1 cellular context compared by ENCODE assay signal in the genomic region with DNA sequence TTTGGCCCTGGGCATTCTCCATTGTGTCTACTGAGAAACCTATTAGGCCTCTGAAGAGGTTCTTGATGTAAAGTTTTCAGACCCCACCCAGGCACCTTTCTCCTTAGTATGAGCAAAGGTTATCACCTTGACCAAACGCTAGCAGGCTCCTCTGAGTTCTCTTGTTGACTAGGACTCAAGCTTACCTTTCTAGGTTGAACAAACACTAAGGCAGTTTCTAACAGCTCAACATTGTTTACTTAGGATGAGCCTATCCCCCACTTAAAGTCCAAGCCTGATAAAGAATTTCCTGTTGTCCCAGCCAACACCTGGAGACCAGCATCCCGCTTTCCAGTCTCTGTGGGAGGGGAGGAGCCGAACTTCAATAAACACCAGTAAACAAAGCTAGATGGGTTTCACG.
A peak's percentile ranks its signal among the peaks of the same experiment; 100 is the strongest.
TF ChIP-seq lines count a peak whose summit lies in the region.

No MANE protein-coding gene starts in this region.

TF ChIP-seq in HepG2, 621 proteins besides CTCF, POLR2A, EP300 and RAD21 (continued from another document and continues in another):
- TF ChIP-seq, protein P1, sequence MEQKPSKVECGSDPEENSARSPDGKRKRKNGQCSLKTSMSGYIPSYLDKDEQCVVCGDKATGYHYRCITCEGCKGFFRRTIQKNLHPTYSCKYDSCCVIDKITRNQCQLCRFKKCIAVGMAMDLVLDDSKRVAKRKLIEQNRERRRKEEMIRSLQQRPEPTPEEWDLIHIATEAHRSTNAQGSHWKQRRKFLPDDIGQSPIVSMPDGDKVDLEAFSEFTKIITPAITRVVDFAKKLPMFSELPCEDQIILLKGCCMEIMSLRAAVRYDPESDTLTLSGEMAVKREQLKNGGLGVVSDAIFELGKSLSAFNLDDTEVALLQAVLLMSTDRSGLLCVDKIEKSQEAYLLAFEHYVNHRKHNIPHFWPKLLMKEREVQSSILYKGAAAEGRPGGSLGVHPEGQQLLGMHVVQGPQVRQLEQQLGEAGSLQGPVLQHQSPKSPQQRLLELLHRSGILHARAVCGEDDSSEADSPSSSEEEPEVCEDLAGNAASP (CRISPR knock-in tag; IDR thresholded peaks at IDR 0.05; ENCODE audit: borderline replicate concordance): no peak
- TF ChIP-seq ZNF83 (CRISPR knock-in tag; IDR thresholded peaks at IDR 0.05; ENCODE audit: borderline replicate concordance): no peak
- TF ChIP-seq RFX1 (IDR thresholded peaks at IDR 0.05): no peak
- TF ChIP-seq, protein P2, sequence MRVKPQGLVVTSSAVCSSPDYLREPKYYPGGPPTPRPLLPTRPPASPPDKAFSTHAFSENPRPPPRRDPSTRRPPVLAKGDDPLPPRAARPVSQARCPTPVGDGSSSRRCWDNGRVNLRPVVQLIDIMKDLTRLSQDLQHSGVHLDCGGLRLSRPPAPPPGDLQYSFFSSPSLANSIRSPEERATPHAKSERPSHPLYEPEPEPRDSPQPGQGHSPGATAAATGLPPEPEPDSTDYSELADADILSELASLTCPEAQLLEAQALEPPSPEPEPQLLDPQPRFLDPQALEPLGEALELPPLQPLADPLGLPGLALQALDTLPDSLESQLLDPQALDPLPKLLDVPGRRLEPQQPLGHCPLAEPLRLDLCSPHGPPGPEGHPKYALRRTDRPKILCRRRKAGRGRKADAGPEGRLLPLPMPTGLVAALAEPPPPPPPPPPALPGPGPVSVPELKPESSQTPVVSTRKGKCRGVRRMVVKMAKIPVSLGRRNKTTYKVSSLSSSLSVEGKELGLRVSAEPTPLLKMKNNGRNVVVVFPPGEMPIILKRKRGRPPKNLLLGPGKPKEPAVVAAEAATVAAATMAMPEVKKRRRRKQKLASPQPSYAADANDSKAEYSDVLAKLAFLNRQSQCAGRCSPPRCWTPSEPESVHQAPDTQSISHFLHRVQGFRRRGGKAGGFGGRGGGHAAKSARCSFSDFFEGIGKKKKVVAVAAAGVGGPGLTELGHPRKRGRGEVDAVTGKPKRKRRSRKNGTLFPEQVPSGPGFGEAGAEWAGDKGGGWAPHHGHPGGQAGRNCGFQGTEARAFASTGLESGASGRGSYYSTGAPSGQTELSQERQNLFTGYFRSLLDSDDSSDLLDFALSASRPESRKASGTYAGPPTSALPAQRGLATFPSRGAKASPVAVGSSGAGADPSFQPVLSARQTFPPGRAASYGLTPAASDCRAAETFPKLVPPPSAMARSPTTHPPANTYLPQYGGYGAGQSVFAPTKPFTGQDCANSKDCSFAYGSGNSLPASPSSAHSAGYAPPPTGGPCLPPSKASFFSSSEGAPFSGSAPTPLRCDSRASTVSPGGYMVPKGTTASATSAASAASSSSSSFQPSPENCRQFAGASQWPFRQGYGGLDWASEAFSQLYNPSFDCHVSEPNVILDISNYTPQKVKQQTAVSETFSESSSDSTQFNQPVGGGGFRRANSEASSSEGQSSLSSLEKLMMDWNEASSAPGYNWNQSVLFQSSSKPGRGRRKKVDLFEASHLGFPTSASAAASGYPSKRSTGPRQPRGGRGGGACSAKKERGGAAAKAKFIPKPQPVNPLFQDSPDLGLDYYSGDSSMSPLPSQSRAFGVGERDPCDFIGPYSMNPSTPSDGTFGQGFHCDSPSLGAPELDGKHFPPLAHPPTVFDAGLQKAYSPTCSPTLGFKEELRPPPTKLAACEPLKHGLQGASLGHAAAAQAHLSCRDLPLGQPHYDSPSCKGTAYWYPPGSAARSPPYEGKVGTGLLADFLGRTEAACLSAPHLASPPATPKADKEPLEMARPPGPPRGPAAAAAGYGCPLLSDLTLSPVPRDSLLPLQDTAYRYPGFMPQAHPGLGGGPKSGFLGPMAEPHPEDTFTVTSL (CRISPR knock-in tag; IDR thresholded peaks at IDR 0.05; ENCODE audit: borderline replicate concordance): peak; percentile 57; the same call in 1 of the 2 replicates
- no peak for TF ChIP-seq NBN (conservative IDR thresholded peaks at IDR 0.05)
- TF ChIP-seq BCL6 (CRISPR knock-in tag; IDR thresholded peaks at IDR 0.05): peak; percentile 98
- TF ChIP-seq, protein P3, sequence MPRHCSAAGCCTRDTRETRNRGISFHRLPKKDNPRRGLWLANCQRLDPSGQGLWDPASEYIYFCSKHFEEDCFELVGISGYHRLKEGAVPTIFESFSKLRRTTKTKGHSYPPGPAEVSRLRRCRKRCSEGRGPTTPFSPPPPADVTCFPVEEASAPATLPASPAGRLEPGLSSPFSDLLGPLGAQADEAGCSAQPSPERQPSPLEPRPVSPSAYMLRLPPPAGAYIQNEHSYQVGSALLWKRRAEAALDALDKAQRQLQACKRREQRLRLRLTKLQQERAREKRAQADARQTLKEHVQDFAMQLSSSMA (CRISPR knock-in tag; IDR thresholded peaks at IDR 0.05): no peak
- TF ChIP-seq FOXM1 (CRISPR knock-in tag; IDR thresholded peaks at IDR 0.05): no peak
- TF ChIP-seq GABPA (IDR thresholded peaks at IDR 0.05; ENCODE audit: low read depth, low read length): no peak
- TF ChIP-seq GABPA (CRISPR knock-in tag; IDR thresholded peaks at IDR 0.05; ENCODE audit: low read depth): peak; percentile 36; the same call in 1 of the 2 replicates
- no peak for TF ChIP-seq ZFP62 (CRISPR knock-in tag; IDR thresholded peaks at IDR 0.05)
- TF ChIP-seq, protein P4, sequence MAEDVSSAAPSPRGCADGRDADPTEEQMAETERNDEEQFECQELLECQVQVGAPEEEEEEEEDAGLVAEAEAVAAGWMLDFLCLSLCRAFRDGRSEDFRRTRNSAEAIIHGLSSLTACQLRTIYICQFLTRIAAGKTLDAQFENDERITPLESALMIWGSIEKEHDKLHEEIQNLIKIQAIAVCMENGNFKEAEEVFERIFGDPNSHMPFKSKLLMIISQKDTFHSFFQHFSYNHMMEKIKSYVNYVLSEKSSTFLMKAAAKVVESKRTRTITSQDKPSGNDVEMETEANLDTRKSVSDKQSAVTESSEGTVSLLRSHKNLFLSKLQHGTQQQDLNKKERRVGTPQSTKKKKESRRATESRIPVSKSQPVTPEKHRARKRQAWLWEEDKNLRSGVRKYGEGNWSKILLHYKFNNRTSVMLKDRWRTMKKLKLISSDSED (CRISPR knock-in tag; IDR thresholded peaks at IDR 0.05): no peak
- TF ChIP-seq DPF2 (CRISPR knock-in tag; IDR thresholded peaks at IDR 0.05; ENCODE audit: borderline replicate concordance, low read depth): peak; percentile 44; the same call in 1 of the 2 replicates
- TF ChIP-seq, protein P5, sequence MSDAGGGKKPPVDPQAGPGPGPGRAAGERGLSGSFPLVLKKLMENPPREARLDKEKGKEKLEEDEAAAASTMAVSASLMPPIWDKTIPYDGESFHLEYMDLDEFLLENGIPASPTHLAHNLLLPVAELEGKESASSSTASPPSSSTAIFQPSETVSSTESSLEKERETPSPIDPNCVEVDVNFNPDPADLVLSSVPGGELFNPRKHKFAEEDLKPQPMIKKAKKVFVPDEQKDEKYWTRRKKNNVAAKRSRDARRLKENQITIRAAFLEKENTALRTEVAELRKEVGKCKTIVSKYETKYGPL (CRISPR knock-in tag; IDR thresholded peaks at IDR 0.05): no peak
- TF ChIP-seq ZNF720 (CRISPR knock-in tag; IDR thresholded peaks at IDR 0.05): no peak
- TF ChIP-seq GTF3A (CRISPR knock-in tag; conservative IDR thresholded peaks at IDR 0.05): no peak
- TF ChIP-seq, protein P6, sequence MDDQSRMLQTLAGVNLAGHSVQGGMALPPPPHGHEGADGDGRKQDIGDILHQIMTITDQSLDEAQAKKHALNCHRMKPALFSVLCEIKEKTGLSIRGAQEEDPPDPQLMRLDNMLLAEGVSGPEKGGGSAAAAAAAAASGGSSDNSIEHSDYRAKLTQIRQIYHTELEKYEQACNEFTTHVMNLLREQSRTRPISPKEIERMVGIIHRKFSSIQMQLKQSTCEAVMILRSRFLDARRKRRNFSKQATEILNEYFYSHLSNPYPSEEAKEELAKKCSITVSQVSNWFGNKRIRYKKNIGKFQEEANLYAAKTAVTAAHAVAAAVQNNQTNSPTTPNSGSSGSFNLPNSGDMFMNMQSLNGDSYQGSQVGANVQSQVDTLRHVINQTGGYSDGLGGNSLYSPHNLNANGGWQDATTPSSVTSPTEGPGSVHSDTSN (CRISPR knock-in tag; IDR thresholded peaks at IDR 0.05; ENCODE audit: borderline replicate concordance): no peak
- TF ChIP-seq IRF2 (CRISPR knock-in tag; IDR thresholded peaks at IDR 0.05): 0 out of 2 replicates have a peak, but pooled peaks have one; percentile 29
- TF ChIP-seq FOXA3 (CRISPR knock-in tag; IDR thresholded peaks at IDR 0.05): peak; percentile 77
- TF ChIP-seq HDAC2 (CRISPR knock-in tag; IDR thresholded peaks at IDR 0.05): peak; percentile 56; the same call in 1 of the 2 replicates
- TF ChIP-seq NFIB (CRISPR knock-in tag; IDR thresholded peaks at IDR 0.05; ENCODE audit: borderline replicate concordance): no peak
- no peak for TF ChIP-seq ZNF260 (CRISPR knock-in tag; IDR thresholded peaks at IDR 0.05; ENCODE audit: borderline replicate concordance, low read depth)
- TF ChIP-seq, protein P7, sequence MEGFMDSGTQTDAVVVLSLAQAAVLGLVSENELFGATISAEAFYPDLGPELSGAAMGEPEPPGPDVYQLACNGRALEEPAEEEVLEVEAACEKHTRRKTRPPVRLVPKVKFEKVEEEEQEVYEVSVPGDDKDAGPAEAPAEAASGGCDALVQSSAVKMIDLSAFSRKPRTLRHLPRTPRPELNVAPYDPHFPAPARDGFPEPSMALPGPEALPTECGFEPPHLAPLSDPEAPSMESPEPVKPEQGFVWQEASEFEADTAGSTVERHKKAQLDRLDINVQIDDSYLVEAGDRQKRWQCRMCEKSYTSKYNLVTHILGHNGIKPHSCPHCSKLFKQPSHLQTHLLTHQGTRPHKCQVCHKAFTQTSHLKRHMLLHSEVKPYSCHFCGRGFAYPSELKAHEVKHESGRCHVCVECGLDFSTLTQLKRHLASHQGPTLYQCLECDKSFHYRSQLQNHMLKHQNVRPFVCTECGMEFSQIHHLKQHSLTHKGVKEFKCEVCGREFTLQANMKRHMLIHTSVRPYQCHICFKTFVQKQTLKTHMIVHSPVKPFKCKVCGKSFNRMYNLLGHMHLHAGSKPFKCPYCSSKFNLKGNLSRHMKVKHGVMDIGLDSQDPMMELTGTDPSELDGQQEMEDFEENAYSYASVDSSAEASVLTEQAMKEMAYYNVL (CRISPR knock-in tag; IDR thresholded peaks at IDR 0.05; ENCODE audit: borderline replicate concordance): no peak
- TF ChIP-seq, protein P8, sequence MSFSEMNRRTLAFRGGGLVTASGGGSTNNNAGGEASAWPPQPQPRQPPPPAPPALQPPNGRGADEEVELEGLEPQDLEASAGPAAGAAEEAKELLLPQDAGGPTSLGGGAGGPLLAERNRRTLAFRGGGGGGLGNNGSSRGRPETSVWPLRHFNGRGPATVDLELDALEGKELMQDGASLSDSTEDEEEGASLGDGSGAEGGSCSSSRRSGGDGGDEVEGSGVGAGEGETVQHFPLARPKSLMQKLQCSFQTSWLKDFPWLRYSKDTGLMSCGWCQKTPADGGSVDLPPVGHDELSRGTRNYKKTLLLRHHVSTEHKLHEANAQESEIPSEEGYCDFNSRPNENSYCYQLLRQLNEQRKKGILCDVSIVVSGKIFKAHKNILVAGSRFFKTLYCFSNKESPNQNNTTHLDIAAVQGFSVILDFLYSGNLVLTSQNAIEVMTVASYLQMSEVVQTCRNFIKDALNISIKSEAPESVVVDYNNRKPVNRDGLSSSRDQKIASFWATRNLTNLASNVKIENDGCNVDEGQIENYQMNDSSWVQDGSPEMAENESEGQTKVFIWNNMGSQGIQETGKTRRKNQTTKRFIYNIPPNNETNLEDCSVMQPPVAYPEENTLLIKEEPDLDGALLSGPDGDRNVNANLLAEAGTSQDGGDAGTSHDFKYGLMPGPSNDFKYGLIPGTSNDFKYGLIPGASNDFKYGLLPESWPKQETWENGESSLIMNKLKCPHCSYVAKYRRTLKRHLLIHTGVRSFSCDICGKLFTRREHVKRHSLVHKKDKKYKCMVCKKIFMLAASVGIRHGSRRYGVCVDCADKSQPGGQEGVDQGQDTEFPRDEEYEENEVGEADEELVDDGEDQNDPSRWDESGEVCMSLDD (CRISPR knock-in tag; IDR thresholded peaks at IDR 0.05; ENCODE audit: borderline replicate concordance): no peak
- TF ChIP-seq NFATC3 (CRISPR knock-in tag; IDR thresholded peaks at IDR 0.05): no peak
- TF ChIP-seq FOXJ3 (CRISPR knock-in tag; IDR thresholded peaks at IDR 0.05; ENCODE audit: borderline replicate concordance): peak; percentile 52; the same call in 1 of the 2 replicates
- TF ChIP-seq, protein P9, sequence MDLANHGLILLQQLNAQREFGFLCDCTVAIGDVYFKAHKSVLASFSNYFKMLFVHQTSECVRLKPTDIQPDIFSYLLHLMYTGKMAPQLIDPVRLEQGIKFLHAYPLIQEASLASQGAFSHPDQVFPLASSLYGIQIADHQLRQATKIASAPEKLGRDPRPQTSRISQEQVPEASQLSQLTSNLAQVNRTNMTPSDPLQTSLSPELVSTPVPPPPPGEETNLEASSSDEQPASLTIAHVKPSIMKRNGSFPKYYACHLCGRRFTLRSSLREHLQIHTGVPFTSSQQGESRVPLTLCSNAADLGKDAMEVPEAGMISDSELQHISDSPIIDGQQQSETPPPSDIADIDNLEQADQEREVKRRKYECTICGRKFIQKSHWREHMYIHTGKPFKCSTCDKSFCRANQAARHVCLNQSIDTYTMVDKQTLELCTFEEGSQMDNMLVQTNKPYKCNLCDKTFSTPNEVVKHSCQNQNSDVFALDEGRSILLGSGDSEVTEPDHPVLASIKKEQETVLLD (CRISPR knock-in tag; IDR thresholded peaks at IDR 0.05; ENCODE audit: low read depth): no peak
- TF ChIP-seq ZNF451 (CRISPR knock-in tag; IDR thresholded peaks at IDR 0.05): no peak
- TF ChIP-seq CBFB (CRISPR knock-in tag; IDR thresholded peaks at IDR 0.05): no peak
- no peak for TF ChIP-seq ZSCAN20 (CRISPR knock-in tag; IDR thresholded peaks at IDR 0.05; ENCODE audit: borderline replicate concordance)
- no peak for TF ChIP-seq TAF15 (IDR thresholded peaks at IDR 0.05; ENCODE audit: low read depth, low read length, poor library complexity, severe bottlenecking)
- no peak for TF ChIP-seq ZBTB3 (CRISPR knock-in tag; IDR thresholded peaks at IDR 0.05; ENCODE audit: borderline replicate concordance, low read depth)
- no peak for TF ChIP-seq PAWR (CRISPR knock-in tag; IDR thresholded peaks at IDR 0.05; ENCODE audit: borderline replicate concordance)
- TF ChIP-seq CBX2 (IDR thresholded peaks at IDR 0.05; ENCODE audit: low read depth, low read length): no peak
- TF ChIP-seq CBX2 (CRISPR knock-in tag; IDR thresholded peaks at IDR 0.05; ENCODE audit: low read depth): 0 out of 2 replicates have a peak, but pooled peaks have one; percentile 37
- TF ChIP-seq KAT2B (IDR thresholded peaks at IDR 0.05; ENCODE audit: borderline replicate concordance, low read depth, low read length): no peak
- no peak for TF ChIP-seq TEAD3 (CRISPR knock-in tag; optimal IDR thresholded peaks at IDR 0.05; ENCODE audit: borderline replicate concordance)
- TF ChIP-seq, protein P10, sequence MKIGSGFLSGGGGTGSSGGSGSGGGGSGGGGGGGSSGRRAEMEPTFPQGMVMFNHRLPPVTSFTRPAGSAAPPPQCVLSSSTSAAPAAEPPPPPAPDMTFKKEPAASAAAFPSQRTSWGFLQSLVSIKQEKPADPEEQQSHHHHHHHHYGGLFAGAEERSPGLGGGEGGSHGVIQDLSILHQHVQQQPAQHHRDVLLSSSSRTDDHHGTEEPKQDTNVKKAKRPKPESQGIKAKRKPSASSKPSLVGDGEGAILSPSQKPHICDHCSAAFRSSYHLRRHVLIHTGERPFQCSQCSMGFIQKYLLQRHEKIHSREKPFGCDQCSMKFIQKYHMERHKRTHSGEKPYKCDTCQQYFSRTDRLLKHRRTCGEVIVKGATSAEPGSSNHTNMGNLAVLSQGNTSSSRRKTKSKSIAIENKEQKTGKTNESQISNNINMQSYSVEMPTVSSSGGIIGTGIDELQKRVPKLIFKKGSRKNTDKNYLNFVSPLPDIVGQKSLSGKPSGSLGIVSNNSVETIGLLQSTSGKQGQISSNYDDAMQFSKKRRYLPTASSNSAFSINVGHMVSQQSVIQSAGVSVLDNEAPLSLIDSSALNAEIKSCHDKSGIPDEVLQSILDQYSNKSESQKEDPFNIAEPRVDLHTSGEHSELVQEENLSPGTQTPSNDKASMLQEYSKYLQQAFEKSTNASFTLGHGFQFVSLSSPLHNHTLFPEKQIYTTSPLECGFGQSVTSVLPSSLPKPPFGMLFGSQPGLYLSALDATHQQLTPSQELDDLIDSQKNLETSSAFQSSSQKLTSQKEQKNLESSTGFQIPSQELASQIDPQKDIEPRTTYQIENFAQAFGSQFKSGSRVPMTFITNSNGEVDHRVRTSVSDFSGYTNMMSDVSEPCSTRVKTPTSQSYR (CRISPR knock-in tag; IDR thresholded peaks at IDR 0.05; ENCODE audit: borderline replicate concordance): no peak
